In genomic region chr19:51566489-51567100, GRCh38 we compare ENCODE assay signal across 20 cellular contexts. TPM values are rescaled to one million over a fixed set of nuclear protein-coding genes. Genes with fewer than 3 reads are reported as not detected.
"Had no signal": no experiment of that assay in that cellular context is flagged by ENCODE, and none has a peak within 500 bp of the region (broad histone marks: within the 10 kb centered on the region; RNA-seq: fewer than 3 reads in every experiment).

No MANE protein-coding gene starts in this region.

- H3K4me3 ChIP-seq: mucosa of descending colon, pancreas, sigmoid colon, tibial artery, uterus had no signal

- H3K36me3 ChIP-seq: pancreas, sigmoid colon, tibial artery, uterus had no signal

- ATAC-seq: activated CD4-positive, CD25-positive, alpha-beta regulatory T cell treated with anti-CD3 and anti-CD28 coated beads, Interleukin-2, amount 50 U/mL, for 24 hours; activated naive CD8-positive, alpha-beta T cell treated with anti-CD3 and anti-CD28 coated beads, Interleukin-2, amount 50 U/mL, for 24 hours; foreskin keratinocyte; left ventricle myocardium superior; mucosa of descending colon; naive thymus-derived CD4-positive, alpha-beta T cell; pancreas; stimulated activated effector memory CD8-positive, alpha-beta T cell treated with anti-CD3 and anti-CD28 coated beads, Interleukin-12 subunit alpha, Interleukin-12 subunit beta, amount 100 ng/mL, for 72 hours had no signal

- H3K4me1 ChIP-seq: foreskin keratinocyte, pancreas, uterus had no signal

- DNase-seq: activated CD4-positive, alpha-beta T cell treated with anti-CD3 and anti-CD28 coated beads, Interleukin-2, amount 50 U/mL, for 1 hour; activated naive CD4-positive, alpha-beta T cell treated with anti-CD3 and anti-CD28 coated beads for 36 hours; activated naive CD8-positive, alpha-beta T cell treated with anti-CD3 and anti-CD28 coated beads, Interleukin-2, amount 50 U/mL, for 24 hours; aorta; cerebellar nuclear complex; effector memory CD4-positive, alpha-beta T cell; foreskin keratinocyte; glutamatergic neuron; left ventricle myocardium superior; mucosa of descending colon; naive thymus-derived CD4-positive, alpha-beta T cell; pancreas; sigmoid colon; stimulated activated CD4-positive, alpha-beta T cell treated with anti-CD3 and anti-CD28 coated beads, Interleukin-1b, Interleukin-23, amount 100 ng/mL, for 48 hours; tibial artery; uterus had no signal

- H3K27me3 ChIP-seq: foreskin keratinocyte, uterus had no signal

- H3K27ac ChIP-seq: foreskin keratinocyte, pancreas, sigmoid colon, tibial artery, uterus had no signal

- H3K9me3 ChIP-seq: mucosa of descending colon, pancreas, sigmoid colon, tibial artery, uterus had no signal

RNA-seq across cellular contexts. Expression of gene SIGLEC6, which starts 35.1 kb away (rescaled TPM):
- total RNA-seq: activated CD8-positive, alpha-beta memory T cell treated with anti-CD3 and anti-CD28 coated beads for 36 hours; activated naive CD4-positive, alpha-beta T cell treated with anti-CD3 and anti-CD28 coated beads for 36 hours; foreskin keratinocyte; kidney epithelial cell had no signal
- polyA plus RNA-seq: aorta; foreskin keratinocyte; naive thymus-derived CD4-positive, alpha-beta T cell had no signal
